Comparison of ENCODE assay signal across 18 cellular contexts in the genomic region with DNA sequence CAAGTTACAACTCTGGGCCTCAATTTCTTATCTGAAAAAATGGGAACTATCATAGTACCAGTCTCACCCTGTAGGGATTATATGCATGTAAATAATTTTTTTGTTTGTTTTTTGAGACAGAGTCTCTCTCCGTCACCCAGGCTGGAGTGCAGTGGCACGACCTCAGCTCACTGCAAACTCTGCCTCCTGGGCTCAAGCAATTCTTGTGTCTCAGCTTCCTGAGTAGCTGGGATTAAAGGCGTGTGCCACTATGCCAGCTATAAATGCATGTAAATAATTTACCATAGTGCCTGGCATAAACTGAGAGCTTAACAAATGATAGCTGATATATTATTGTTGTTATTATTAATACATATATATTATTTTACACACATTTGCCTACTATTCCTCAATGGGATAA.
"Had no signal": no experiment of that assay in that cellular context is flagged by ENCODE, and none has a peak within 500 bp of the region (broad histone marks: within the 10 kb centered on the region; RNA-seq: fewer than 3 reads in every experiment).

No MANE protein-coding gene starts in this region.

- H2AFZ ChIP-seq: hepatocyte had no signal

- H3K4me1 ChIP-seq: foreskin keratinocyte had no signal

- H3K4me2 ChIP-seq: hepatocyte had no signal

- H3K36me3 ChIP-seq: esophagus muscularis mucosa, gastroesophageal sphincter, heart left ventricle, left lung, lower lobe of right lung had no signal

- DNase-seq: dermis blood vessel endothelial cell; dorsolateral prefrontal cortex; effector CD4-positive, alpha-beta T cell; effector memory CD4-positive, alpha-beta T cell; heart left ventricle; hypothalamus; immature natural killer cell; islet precursor cell; kidney; kidney glomerular epithelial cell; left lung; left ventricle myocardium superior; lower lobe of right lung had no signal

- H3K9me3 ChIP-seq: esophagus muscularis mucosa, gastroesophageal sphincter, heart left ventricle, left lung, lower lobe of right lung had no signal

- H3K27ac ChIP-seq: coronary artery, esophagus muscularis mucosa, foreskin keratinocyte, gastroesophageal sphincter, heart left ventricle, hepatocyte, left lung, lower lobe of right lung had no signal

- H3K27me3 ChIP-seq: dorsolateral prefrontal cortex, esophagus muscularis mucosa, foreskin keratinocyte, gastroesophageal sphincter, heart left ventricle, hepatocyte, left lung had no signal

- ATAC-seq: foreskin keratinocyte, gastroesophageal sphincter, heart left ventricle, left lung, left ventricle myocardium superior, lower lobe of right lung had no signal

- H3K4me3 ChIP-seq: coronary artery, dorsolateral prefrontal cortex, esophagus muscularis mucosa, gastroesophageal sphincter, heart left ventricle, hepatocyte, left lung, lower lobe of right lung had no signal
